ENCODE assay signal across 8 cellular contexts in the genomic region with DNA sequence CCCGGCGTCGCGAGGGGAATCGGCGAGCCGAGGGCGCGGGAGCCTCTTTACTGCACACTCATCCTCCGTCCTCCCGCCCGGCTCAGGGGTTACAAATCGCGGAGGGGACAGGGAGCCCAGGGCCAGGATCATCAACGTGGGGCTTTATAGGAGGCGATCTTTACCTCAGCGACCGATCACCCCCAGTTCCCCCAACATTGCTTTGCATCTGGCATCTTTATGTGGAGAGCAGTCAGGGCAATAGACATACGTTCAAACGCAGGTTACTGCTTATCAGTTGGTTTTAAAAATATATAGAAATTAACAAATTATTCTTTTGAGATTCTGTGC. TPM values are rescaled to one million over a fixed set of nuclear protein-coding genes. Genes with fewer than 3 reads are reported as not detected.
DNase-seq lines count a peak whose midpoint lies in the region; ATAC-seq and TF ChIP-seq lines count a peak whose summit lies in the region.

No MANE protein-coding gene starts in this region.

- peaks cover 49% of the 10 kb centered on the region for H3K79me2 ChIP-seq in ACC112 (ENCODE audit: control insufficient read depth, insufficient read depth, low read length, unreplicated experiment)

- peak overlapping the region; percentile 99 for H2AFZ ChIP-seq in ACC112 (ENCODE audit: low read length, unreplicated experiment)

- CTCF ChIA-PET in activated CD4-positive, alpha-beta memory T cell treated with anti-CD3 and anti-CD28 coated beads for 36 hours (lab: Charles Lee): interaction anchor here (0.9 to 1.5 kb wide), 2 partner anchors 9 to 18 kb away, joined by 3 to 5 read pairs; no protein-coding TSS in a partner anchor

- H3K4me1 Mint-ChIP-seq in activated CD4-positive, alpha-beta memory T cell treated with anti-CD3 and anti-CD28 coated beads for 36 hours (ENCODE audit: low read depth): peaks cover 36% of the 10 kb centered on the region

- H3K36me3 ChIP-seq in ACC112 (ENCODE audit: insufficient read depth, low read length) (no peaks in the 10 kb centered on the region), iPS-15b (ENCODE audit: control insufficient read depth, insufficient read depth, low read length) (no peaks in the 10 kb centered on the region), stomach (no peaks in the 10 kb centered on the region)

- H3K27me3 ChIP-seq in ACC112 (ENCODE audit: insufficient read depth, low read length) (no peaks in the 10 kb centered on the region), iPS-15b (ENCODE audit: control insufficient read depth, insufficient read depth, low read length) (peaks cover 50% of the 10 kb centered on the region), stomach (no peaks in the 10 kb centered on the region)

- H3K4me3 ChIP-seq in ACC112 (ENCODE audit: low read depth, low read length) (peak overlapping the region; percentile 96), iPS-15b (ENCODE audit: low read depth, low read length) (peak overlapping the region; percentile 96), stomach (peak overlapping the region; percentile 81 to 98 (median 93))

- H3K4me3 Mint-ChIP-seq in activated CD4-positive, alpha-beta memory T cell treated with anti-CD3 and anti-CD28 coated beads for 36 hours: peak overlapping the region; percentile 95

- no peak for TF ChIP-seq EP300 in stomach (IDR thresholded peaks at IDR 0.05)

- no peaks in the 10 kb centered on the region for H3K9me3 ChIP-seq in iPS-15b (ENCODE audit: control insufficient read depth, insufficient read depth, low read length)
- no peaks in the 10 kb centered on the region for H3K9me3 ChIP-seq in stomach

- TF ChIP-seq CTCF in stomach (IDR thresholded peaks at IDR 0.05): no peak

- no peak for TF ChIP-seq POLR2A in stomach (IDR thresholded peaks at IDR 0.05)

- no peaks in the 10 kb centered on the region for H3K9me3 Mint-ChIP-seq in activated CD4-positive, alpha-beta memory T cell treated with anti-CD3 and anti-CD28 coated beads for 36 hours

- peak; percentile 6 for ATAC-seq in GM18861 (IDR thresholded peaks at IDR 0.05; ENCODE audit: unreplicated experiment)
- peak; percentile 26 for ATAC-seq in HG03460 (IDR thresholded peaks at IDR 0.05; ENCODE audit: unreplicated experiment)

- H3K27me3 Mint-ChIP-seq in activated CD4-positive, alpha-beta memory T cell treated with anti-CD3 and anti-CD28 coated beads for 36 hours: no peaks in the 10 kb centered on the region

- WGBS in stomach, 5 donors: 0 to 3% (median 0%) methylated on average over 6 to 20 of the region's 20 CpGs

- POLR2A ChIA-PET in activated CD4-positive, alpha-beta memory T cell treated with anti-CD3 and anti-CD28 coated beads for 36 hours (lab: Charles Lee): interaction anchor here (1.0 to 1.6 kb wide), 2 partner anchors 8 to 72 kb away, joined by 3 to 11 read pairs; partner anchors contain the start of gene SERINC1

- H3K4me1 ChIP-seq in ACC112 (ENCODE audit: control insufficient read depth, insufficient read depth, low read length, unreplicated experiment): peaks cover 17% of the 10 kb centered on the region
- peaks cover 7% of the 10 kb centered on the region for H3K4me1 ChIP-seq in iPS-15b (ENCODE audit: control insufficient read depth, insufficient read depth, low read length)
- H3K4me1 ChIP-seq in stomach: peaks cover 12 to 43% (median 21%) of the 10 kb centered on the region in 4 donors

- H3K27ac ChIP-seq in ACC112 (ENCODE audit: low read depth, low read length): peak overlapping the region; percentile 27; the same call in 1 of the 2 replicates
- peak overlapping the region; percentile 84 to 93 (median 90) for H3K27ac ChIP-seq in stomach

- DNase-seq in activated CD4-positive, alpha-beta memory T cell treated with anti-CD3 and anti-CD28 coated beads for 36 hours: peak; percentile 39
- DNase-seq in stomach (no peak), retina (no peak), COLO668 (lab: John Stamatoyannopoulos, UW; ENCODE audit: unreplicated experiment) (no peak)

- H3K27ac Mint-ChIP-seq in activated CD4-positive, alpha-beta memory T cell treated with anti-CD3 and anti-CD28 coated beads for 36 hours: peak overlapping the region; percentile 91

- intact Hi-C loops in activated CD4-positive, alpha-beta memory T cell treated with anti-CD3 and anti-CD28 coated beads for 36 hours (cut with micrococcal nuclease): no loop called here
- intact Hi-C loops in stomach (cut with DNase I; ENCODE audit: low total_unique reads): no loop called here

- H3K9ac ChIP-seq in iPS-15b (ENCODE audit: low read depth, low read length): peak overlapping the region; percentile 54

- no peaks in the 10 kb centered on the region for H3K36me3 Mint-ChIP-seq in activated CD4-positive, alpha-beta memory T cell treated with anti-CD3 and anti-CD28 coated beads for 36 hours

RNA-seq across cellular contexts. Expression of gene HSF2, which starts 0.6 kb away (rescaled TPM):
- total RNA-seq in activated CD4-positive, alpha-beta memory T cell treated with anti-CD3 and anti-CD28 coated beads for 36 hours: 10 to 100 TPM; 16.0 to 18.5 TPM
- 10 to 100 TPM in 4 of 5 donors, 1 to 10 TPM in 1; 3.2 to 45.1 (median 20.4) TPM for total RNA-seq in stomach
- polyA plus RNA-seq in stomach: 1 to 10 TPM; 5.6 to 8.9 (median 7.8) TPM
